1 cellular context compared by ENCODE assay signal in the genomic region with DNA sequence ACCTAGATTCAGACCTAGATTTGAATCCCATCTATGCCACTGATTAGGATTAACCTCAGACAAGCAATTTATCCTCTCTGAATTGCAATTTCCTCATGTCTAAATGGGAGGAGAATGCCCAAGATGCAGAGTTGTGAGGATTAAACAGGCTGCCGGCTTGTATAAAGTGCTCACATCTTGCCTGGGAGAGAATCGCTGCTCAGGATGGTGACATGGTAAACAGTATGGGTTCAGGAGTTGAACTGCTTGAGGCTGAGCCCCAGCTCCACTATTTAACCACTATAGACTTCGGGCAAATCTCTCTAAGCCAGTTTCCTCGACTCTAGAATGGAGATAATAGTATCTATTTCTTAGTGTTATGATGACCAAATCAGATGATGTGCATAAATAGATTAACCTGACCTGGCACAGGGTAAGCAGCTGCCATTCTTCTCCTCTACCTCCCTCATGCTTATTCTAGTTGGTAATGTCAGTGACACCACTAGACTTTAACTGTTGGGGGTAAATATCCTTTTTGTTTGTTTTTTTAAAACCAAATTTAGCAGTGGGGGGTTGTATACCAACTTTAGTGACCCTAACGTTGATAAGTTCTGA.
TF ChIP-seq lines count a peak whose summit lies in the region.

No MANE protein-coding gene starts in this region.

TF ChIP-seq in HepG2, 621 proteins besides CTCF, POLR2A, EP300 and RAD21:
- TF ChIP-seq MED13 (CRISPR knock-in tag; IDR thresholded peaks at IDR 0.05) (peak; percentile 21; the same call in 1 of the 2 replicates), RNF2 (conservative IDR thresholded peaks at IDR 0.05; ENCODE audit: low read depth) (no peak), REXO4 (CRISPR knock-in tag; IDR thresholded peaks at IDR 0.05; ENCODE audit: borderline replicate concordance) (no peak), MAFF (IDR thresholded peaks at IDR 0.05; ENCODE audit: low read depth, low read length) (no peak), RELA (CRISPR knock-in tag; IDR thresholded peaks at IDR 0.05) (no peak), KLF11 (CRISPR knock-in tag; IDR thresholded peaks at IDR 0.05) (no peak), SATB2 (CRISPR knock-in tag; IDR thresholded peaks at IDR 0.05) (0 out of 2 replicates have a peak, but pooled peaks have one; percentile 50), MIER2 (CRISPR knock-in tag; IDR thresholded peaks at IDR 0.05) (0 out of 2 replicates have a peak, but pooled peaks have one; percentile 17), ZKSCAN8 (CRISPR knock-in tag; IDR thresholded peaks at IDR 0.05; ENCODE audit: borderline replicate concordance) (no peak), HNF1A (IDR thresholded peaks at IDR 0.05; ENCODE audit: low read depth) (no peak), HNF1A (CRISPR knock-in tag; IDR thresholded peaks at IDR 0.05; ENCODE audit: borderline replicate concordance) (no peak), ZFP37 (CRISPR knock-in tag; IDR thresholded peaks at IDR 0.05; ENCODE audit: borderline replicate concordance) (0 out of 2 replicates have a peak, but pooled peaks have one; percentile 14), SIX1 (CRISPR knock-in tag; IDR thresholded peaks at IDR 0.05; ENCODE audit: borderline replicate concordance) (no peak), ZNF451 (CRISPR knock-in tag; IDR thresholded peaks at IDR 0.05) (no peak), RFXANK (CRISPR knock-in tag; IDR thresholded peaks at IDR 0.05) (peak; percentile 3; the same call in 1 of the 2 replicates), ARNTL (CRISPR knock-in tag; IDR thresholded peaks at IDR 0.05) (no peak), NKX3-1 (CRISPR knock-in tag; IDR thresholded peaks at IDR 0.05) (no peak; the same call in 1 of the 2 replicates), ZBTB21 (CRISPR knock-in tag; IDR thresholded peaks at IDR 0.05) (no peak), ZZZ3 (CRISPR knock-in tag; IDR thresholded peaks at IDR 0.05; ENCODE audit: borderline replicate concordance) (0 out of 2 replicates have a peak, but pooled peaks have one; percentile 33), ZNF552 (CRISPR knock-in tag; IDR thresholded peaks at IDR 0.05; ENCODE audit: borderline replicate concordance) (no peak), HNF4A (CRISPR knock-in tag; IDR thresholded peaks at IDR 0.05) (0 out of 2 replicates have a peak, but pooled peaks have one; percentile 20), DBP (CRISPR knock-in tag; IDR thresholded peaks at IDR 0.05; ENCODE audit: not compliant biosample characterization) (peak; percentile 19), SMARCE1 (IDR thresholded peaks at IDR 0.05; ENCODE audit: borderline replicate concordance) (no peak), FOXA1 (IDR thresholded peaks at IDR 0.05) (no peak), FOXA1 (CRISPR knock-in tag; IDR thresholded peaks at IDR 0.05) (peak; percentile 43; the same call in 1 of the 2 replicates), ZNF7 (CRISPR knock-in tag; IDR thresholded peaks at IDR 0.05) (peak; percentile 68), ZNF766 (CRISPR knock-in tag; IDR thresholded peaks at IDR 0.05; ENCODE audit: borderline replicate concordance) (no peak), ARNT2 (CRISPR knock-in tag; IDR thresholded peaks at IDR 0.05; ENCODE audit: low read depth) (no peak), ZNF256 (CRISPR knock-in tag; conservative IDR thresholded peaks at IDR 0.05) (peak; percentile 72; the same call in 1 of the 2 replicates), GZF1 (CRISPR knock-in tag; IDR thresholded peaks at IDR 0.05) (no peak), MXI1 (IDR thresholded peaks at IDR 0.05; ENCODE audit: borderline replicate concordance, low read depth, low read length) (0 out of 3 replicates have a peak, but pooled peaks have one; percentile 20), TFDP2 (CRISPR knock-in tag; IDR thresholded peaks at IDR 0.05) (no peak), ZNF44 (CRISPR knock-in tag; IDR thresholded peaks at IDR 0.05) (no peak), PITX1 (CRISPR knock-in tag; IDR thresholded peaks at IDR 0.05) (no peak), ZNF101 (CRISPR knock-in tag; IDR thresholded peaks at IDR 0.05; ENCODE audit: borderline replicate concordance, low read depth) (no peak), FOXP1 (IDR thresholded peaks at IDR 0.05) (no peak), FOXP1 (CRISPR knock-in tag; IDR thresholded peaks at IDR 0.05) (peak; percentile 27; the same call in 1 of the 2 replicates), ZNF205 (CRISPR knock-in tag; IDR thresholded peaks at IDR 0.05) (0 out of 2 replicates have a peak, but pooled peaks have one; percentile 56), MAF1 (CRISPR knock-in tag; IDR thresholded peaks at IDR 0.05; ENCODE audit: borderline replicate concordance) (0 out of 2 replicates have a peak, but pooled peaks have one; percentile 12), ISX (CRISPR knock-in tag; conservative IDR thresholded peaks at IDR 0.05) (0 out of 2 replicates have a peak, but pooled peaks have one; percentile 41), ZSCAN12 (CRISPR knock-in tag; IDR thresholded peaks at IDR 0.05) (0 out of 2 replicates have a peak, but pooled peaks have one; percentile 23), ZNF841 (CRISPR knock-in tag; IDR thresholded peaks at IDR 0.05; ENCODE audit: borderline replicate concordance) (no peak), MEIS2 (CRISPR knock-in tag; IDR thresholded peaks at IDR 0.05) (0 out of 2 replicates have a peak, but pooled peaks have one; percentile 7), MLLT10 (CRISPR knock-in tag; IDR thresholded peaks at IDR 0.05) (no peak), ZNF33A (CRISPR knock-in tag; IDR thresholded peaks at IDR 0.05; ENCODE audit: borderline replicate concordance) (no peak), FOXP4 (CRISPR knock-in tag; IDR thresholded peaks at IDR 0.05) (no peak), ZC3H13 (CRISPR knock-in tag; IDR thresholded peaks at IDR 0.05) (0 out of 2 replicates have a peak, but pooled peaks have one; percentile 32), KDM1A (CRISPR knock-in tag; IDR thresholded peaks at IDR 0.05) (no peak), ZMYM4 (CRISPR knock-in tag; IDR thresholded peaks at IDR 0.05) (no peak), TCF12 (IDR thresholded peaks at IDR 0.05) (no peak), TCF12 (CRISPR knock-in tag; IDR thresholded peaks at IDR 0.05) (peak; percentile 42; the same call in 1 of the 2 replicates), BRD4 (CRISPR knock-in tag; IDR thresholded peaks at IDR 0.05) (no peak)
- TF ChIP-seq, protein P1, sequence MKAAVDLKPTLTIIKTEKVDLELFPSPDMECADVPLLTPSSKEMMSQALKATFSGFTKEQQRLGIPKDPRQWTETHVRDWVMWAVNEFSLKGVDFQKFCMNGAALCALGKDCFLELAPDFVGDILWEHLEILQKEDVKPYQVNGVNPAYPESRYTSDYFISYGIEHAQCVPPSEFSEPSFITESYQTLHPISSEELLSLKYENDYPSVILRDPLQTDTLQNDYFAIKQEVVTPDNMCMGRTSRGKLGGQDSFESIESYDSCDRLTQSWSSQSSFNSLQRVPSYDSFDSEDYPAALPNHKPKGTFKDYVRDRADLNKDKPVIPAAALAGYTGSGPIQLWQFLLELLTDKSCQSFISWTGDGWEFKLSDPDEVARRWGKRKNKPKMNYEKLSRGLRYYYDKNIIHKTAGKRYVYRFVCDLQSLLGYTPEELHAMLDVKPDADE (CRISPR knock-in tag; IDR thresholded peaks at IDR 0.05), result 0 out of 2 replicates have a peak, but pooled peaks have one; percentile 9
- TF ChIP-seq, protein P2, sequence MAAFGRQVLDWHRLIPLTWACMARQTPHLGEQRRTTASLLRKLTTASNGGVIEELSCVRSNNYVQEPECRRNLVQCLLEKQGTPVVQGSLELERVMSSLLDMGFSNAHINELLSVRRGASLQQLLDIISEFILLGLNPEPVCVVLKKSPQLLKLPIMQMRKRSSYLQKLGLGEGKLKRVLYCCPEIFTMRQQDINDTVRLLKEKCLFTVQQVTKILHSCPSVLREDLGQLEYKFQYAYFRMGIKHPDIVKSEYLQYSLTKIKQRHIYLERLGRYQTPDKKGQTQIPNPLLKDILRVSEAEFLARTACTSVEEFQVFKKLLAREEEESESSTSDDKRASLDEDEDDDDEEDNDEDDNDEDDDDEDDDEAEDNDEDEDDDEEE (CRISPR knock-in tag; IDR thresholded peaks at IDR 0.05), result no peak
- TF ChIP-seq, protein P3, sequence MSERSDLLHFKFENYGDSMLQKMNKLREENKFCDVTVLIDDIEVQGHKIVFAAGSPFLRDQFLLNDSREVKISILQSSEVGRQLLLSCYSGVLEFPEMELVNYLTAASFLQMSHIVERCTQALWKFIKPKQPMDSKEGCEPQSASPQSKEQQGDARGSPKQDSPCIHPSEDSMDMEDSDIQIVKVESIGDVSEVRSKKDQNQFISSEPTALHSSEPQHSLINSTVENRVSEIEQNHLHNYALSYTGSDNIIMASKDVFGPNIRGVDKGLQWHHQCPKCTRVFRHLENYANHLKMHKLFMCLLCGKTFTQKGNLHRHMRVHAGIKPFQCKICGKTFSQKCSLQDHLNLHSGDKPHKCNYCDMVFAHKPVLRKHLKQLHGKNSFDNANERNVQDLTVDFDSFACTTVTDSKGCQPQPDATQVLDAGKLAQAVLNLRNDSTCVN (CRISPR knock-in tag; IDR thresholded peaks at IDR 0.05; ENCODE audit: borderline replicate concordance), result no peak
